Comparison of ENCODE assay signal across 18 cellular contexts in genomic region chr6:63403725-63404124, GRCh38.
"Had no signal": no experiment of that assay in that cellular context is flagged by ENCODE, and none has a peak within 500 bp of the region (broad histone marks: within the 10 kb centered on the region; RNA-seq: fewer than 3 reads in every experiment).

No MANE protein-coding gene starts in this region.

- H3K27ac Mint-ChIP-seq: activated CD8-positive, alpha-beta T cell treated with anti-CD3 and anti-CD28 coated beads, Interleukin-2, amount 10 ng/mL, durations not matched to agents 7 days and 5 days; activated naive CD8-positive, alpha-beta T cell treated with anti-CD3 and anti-CD28 coated beads, Interleukin-2, amount 50 U/mL, for 24 hours; activated T-helper 1 cell treated with anti-CD3 and anti-CD28 coated beads, Interleukin-12 subunit alpha, Interleukin-12 subunit beta, Interleukin-2, Interleukin-4 antibody, amounts not matched to agents 30 ng/mL and 10 ng/mL and 1 ng/mL, durations not matched to agents 14 hours and 24 hours and 36 hours; natural killer cell treated with Interleukin-12 subunit alpha and Interleukin-12 subunit beta and Interleukin-15 and Interleukin-18, amount 100 ng/mL, for 72 hours; progenitor cell of endocrine pancreas had no signal

- H3K27me3 Mint-ChIP-seq: activated naive CD8-positive, alpha-beta T cell treated with anti-CD3 and anti-CD28 coated beads, Interleukin-2, amount 50 U/mL, for 24 hours; natural killer cell treated with Interleukin-12 subunit alpha and Interleukin-12 subunit beta and Interleukin-15 and Interleukin-18, amount 100 ng/mL, for 72 hours; progenitor cell of endocrine pancreas had no signal

- H3K27me3 ChIP-seq: spleen, upper lobe of left lung had no signal

- H3K4me3 ChIP-seq: spleen, thoracic aorta, upper lobe of left lung had no signal

- ATAC-seq: activated CD8-positive, alpha-beta T cell treated with anti-CD3 and anti-CD28 coated beads, Interleukin-2, amount 10 ng/mL, durations not matched to agents 7 days and 5 days; activated naive CD8-positive, alpha-beta T cell treated with anti-CD3 and anti-CD28 coated beads, Interleukin-2, amount 50 U/mL, for 24 hours; left ventricle myocardium superior; natural killer cell treated with Interleukin-12 subunit alpha and Interleukin-12 subunit beta and Interleukin-15 and Interleukin-18, amount 100 ng/mL, for 72 hours had no signal

- DNase-seq: activated CD4-positive, alpha-beta T cell treated with anti-CD3 and anti-CD28 coated beads for 1 hour; activated CD4-positive, alpha-beta T cell treated with anti-CD3 and anti-CD28 coated beads, Interleukin-2, amount 50 U/mL, for 1 hour; activated CD8-positive, alpha-beta T cell treated with anti-CD3 and anti-CD28 coated beads, Interleukin-2, amount 10 ng/mL, durations not matched to agents 7 days and 5 days; activated gamma-delta T cell; activated naive CD4-positive, alpha-beta T cell treated with anti-CD3 and anti-CD28 coated beads, Interleukin-2, amount 50 U/mL, for 16 hours; activated naive CD8-positive, alpha-beta T cell treated with anti-CD3 and anti-CD28 coated beads, Interleukin-2, amount 50 U/mL, for 24 hours; erythroblast; foreskin melanocyte; kidney glomerular epithelial cell; left ventricle myocardium superior; spleen; stimulated activated CD4-positive, alpha-beta T cell treated with anti-CD3 and anti-CD28 coated beads, Interleukin-4, amount 100 ng/mL, for 1 hour; stimulated activated naive CD4-positive, alpha-beta T cell; upper lobe of left lung had no signal

- H3K4me1 Mint-ChIP-seq: activated naive CD8-positive, alpha-beta T cell treated with anti-CD3 and anti-CD28 coated beads, Interleukin-2, amount 50 U/mL, for 24 hours had no signal

- H3K4me1 ChIP-seq: spleen, upper lobe of left lung had no signal

- H3K27ac ChIP-seq: spleen, thoracic aorta, upper lobe of left lung had no signal

- H3K36me3 Mint-ChIP-seq: natural killer cell treated with Interleukin-12 subunit alpha and Interleukin-12 subunit beta and Interleukin-15 and Interleukin-18, amount 100 ng/mL, for 72 hours had no signal

- H3K9me3 ChIP-seq: spleen, thoracic aorta, upper lobe of left lung had no signal

- H3K36me3 ChIP-seq: spleen, thoracic aorta, upper lobe of left lung had no signal

- H3K4me3 Mint-ChIP-seq: activated CD8-positive, alpha-beta T cell treated with anti-CD3 and anti-CD28 coated beads, Interleukin-2, amount 10 ng/mL, durations not matched to agents 7 days and 5 days; activated naive CD8-positive, alpha-beta T cell treated with anti-CD3 and anti-CD28 coated beads, Interleukin-2, amount 50 U/mL, for 24 hours; activated T-helper 1 cell treated with anti-CD3 and anti-CD28 coated beads, Interleukin-12 subunit alpha, Interleukin-12 subunit beta, Interleukin-2, Interleukin-4 antibody, amounts not matched to agents 30 ng/mL and 10 ng/mL and 1 ng/mL, durations not matched to agents 14 hours and 24 hours and 36 hours; natural killer cell treated with Interleukin-12 subunit alpha and Interleukin-12 subunit beta and Interleukin-15 and Interleukin-18, amount 100 ng/mL, for 72 hours had no signal

- H3K9me3 Mint-ChIP-seq: activated naive CD8-positive, alpha-beta T cell treated with anti-CD3 and anti-CD28 coated beads, Interleukin-2, amount 50 U/mL, for 24 hours; activated T-helper 1 cell treated with anti-CD3 and anti-CD28 coated beads, Interleukin-12 subunit alpha, Interleukin-12 subunit beta, Interleukin-2, Interleukin-4 antibody, amounts not matched to agents 30 ng/mL and 10 ng/mL and 1 ng/mL, durations not matched to agents 14 hours and 24 hours and 36 hours; natural killer cell treated with Interleukin-12 subunit alpha and Interleukin-12 subunit beta and Interleukin-15 and Interleukin-18, amount 100 ng/mL, for 72 hours had no signal
